ENCODE assay signal across 29 cellular contexts in genomic region chr2:18309188-18309587, GRCh38.
"Had no signal": no experiment of that assay in that cellular context is flagged by ENCODE, and none has a peak within 500 bp of the region (broad histone marks: within the 10 kb centered on the region; RNA-seq: fewer than 3 reads in every experiment).

No MANE protein-coding gene starts in this region.

- H3K36me3 ChIP-seq: ascending aorta, brain microvascular endothelial cell, breast epithelium had no signal

- H3K9me3 ChIP-seq: ascending aorta, breast epithelium had no signal

- DNase-seq: activated B cell treated with CpG ODN at 0.5 μM for 24 hours; activated CD4-positive, alpha-beta memory T cell treated with anti-CD3 and anti-CD28 coated beads for 36 hours; activated CD4-positive, alpha-beta T cell treated with anti-CD3 and anti-CD28 coated beads for 4 hours; activated CD4-positive, alpha-beta T cell treated with anti-CD3 and anti-CD28 coated beads, Interleukin-2, amount 10 ng/mL, durations not matched to agents 24 days and 14 days; activated CD4-positive, alpha-beta T cell treated with anti-CD3 and anti-CD28 coated beads, Interleukin-2, amount 50 U/mL, for 1 hour; activated CD4-positive, alpha-beta T cell treated with anti-CD3 and anti-CD28 coated beads, Interleukin-2, amount 50 U/mL, for 4 hours; activated CD4-positive, CD25-positive, alpha-beta regulatory T cell treated with anti-CD3 and anti-CD28 coated beads, Interleukin-2, amount 50 U/mL, for 72 hours; activated CD8-positive, alpha-beta memory T cell treated with anti-CD3 and anti-CD28 coated beads, Interleukin-2, amount 50 U/mL, for 4 hours; activated CD8-positive, alpha-beta T cell treated with anti-CD3 and anti-CD28 coated beads for 36 hours; activated effector memory CD4-positive, alpha-beta T cell treated with anti-CD3 and anti-CD28 coated beads, Interleukin-2, amount 50 U/mL, for 16 hours; activated gamma-delta T cell treated with Interleukin-2 at 50 U/mL for 16 hours; activated naive CD4-positive, alpha-beta T cell; activated naive CD4-positive, alpha-beta T cell treated with anti-CD3 and anti-CD28 coated beads for 36 hours; activated naive CD4-positive, alpha-beta T cell treated with anti-CD3 and anti-CD28 coated beads, Interleukin-2, amount 50 U/mL, for 16 hours; activated naive CD8-positive, alpha-beta T cell treated with anti-CD3 and anti-CD28 coated beads for 36 hours; activated T-cell treated with anti-CD3 and anti-CD28 coated beads for 4 hours; activated T-cell treated with anti-CD3 and anti-CD28 coated beads, Interleukin-2, amount 50 U/mL, for 1 hour; activated T-cell treated with anti-CD3 and anti-CD28 coated beads, Interleukin-2, amount 50 U/mL, for 4 hours; activated T-cell treated with anti-CD3 and anti-CD28 coated beads, Interleukin-2, amount 50 U/mL, for 72 hours; amygdala; anterior cingulate cortex; brain microvascular endothelial cell; central memory CD4-positive, alpha-beta T cell; T-helper 1 cell; T-helper 2 cell; T-helper 9 cell had no signal

- H3K4me1 ChIP-seq: breast epithelium had no signal

- H3K27me3 ChIP-seq: ascending aorta, brain microvascular endothelial cell, breast epithelium had no signal

- H3K4me3 ChIP-seq: ascending aorta, breast epithelium had no signal

- H3K27ac ChIP-seq: ascending aorta, brain microvascular endothelial cell, breast epithelium, VCaP had no signal
